ENCODE assay signal across 13 cellular contexts in genomic region chr10:2948127-2948854, GRCh38.
DNase-seq lines count a peak whose midpoint lies in the region; ATAC-seq, FAIRE-seq and TF ChIP-seq lines count a peak whose summit lies in the region.
"Had no signal": no experiment of that assay in that cellular context is flagged by ENCODE, and none has a peak within 500 bp of the region (broad histone marks: within the 10 kb centered on the region; RNA-seq: fewer than 3 reads in every experiment).

No MANE protein-coding gene starts in this region.

- peak overlapping the region; percentile 34; the same call in 1 of the 2 replicates for H3K4me3 ChIP-seq in GM12878

- no peak for TF ChIP-seq CTCF in GM12878 (IDR thresholded peaks at IDR 0.05 in 2 of 3, conservative IDR thresholded peaks at IDR 0.05 in 1 of 3; ENCODE audit: control insufficient read depth in 2 of 3, extremely low read depth in 1 of 3, insufficient read depth in 1 of 3, low read depth in 3 of 3, low read length in 3 of 3)

- peaks cover 1% of the 10 kb centered on the region; the same call in 1 of the 3 replicates for H3K9me3 ChIP-seq in GM12878 (replicated peaks; ENCODE audit: control insufficient read depth, insufficient read depth, low read length)

- H3K27ac ChIP-seq in GM12878 (ENCODE audit: control insufficient read depth, insufficient read depth): peak overlapping the region; percentile 76
- H3K27ac ChIP-seq: VCaP had no signal

- intact Hi-C loops in GM12878 (cut with micrococcal nuclease; ENCODE audit: unreplicated experiment): no loop called here

- no TSS peak for BruUV-seq in GM12878 (replicated peaks; lab: Mats Ljungman, UMichigan)

- no peak for TF ChIP-seq POLR2A in GM12878 (IDR thresholded peaks at IDR 0.05; ENCODE audit: low read depth, low read length)

- 0% methylated on average over 1 of the region's 1 CpG for WGBS in GM12878 (ENCODE audit: insufficient coverage, insufficient replicate concordance, low lambda C conversion rate, missing lambda C conversion rate)

- POLR2A ChIA-PET in GM12878 (lab: Charles Lee): interaction anchor here (0.7 to 1.4 kb wide), 2 partner anchors 37 to 88 kb away, joined by 3 read pairs; no protein-coding TSS in a partner anchor

- no peaks in the 10 kb centered on the region for H4K20me1 ChIP-seq in GM12878 (ENCODE audit: control insufficient read depth, insufficient read depth)

- peak; percentile 46 for ATAC-seq in activated CD8-positive, alpha-beta memory T cell treated with anti-CD3 and anti-CD28 coated beads, Interleukin-2, amount 10 ng/mL, durations not matched to agents 7 days and 5 days
- ATAC-seq in GM21515 (IDR thresholded peaks at IDR 0.05; ENCODE audit: unreplicated experiment) (peak; percentile 76), HG03097 (IDR thresholded peaks at IDR 0.05; ENCODE audit: low FRiP score, unreplicated experiment) (peak; percentile 75), GM12878 (peak; percentile 80)

- H3K27me3 Mint-ChIP-seq in activated CD8-positive, alpha-beta memory T cell treated with anti-CD3 and anti-CD28 coated beads, Interleukin-2, amount 10 ng/mL, durations not matched to agents 7 days and 5 days: peaks cover 39% of the 10 kb centered on the region

- DNase-seq in activated CD8-positive, alpha-beta memory T cell treated with anti-CD3 and anti-CD28 coated beads, Interleukin-2, amount 10 ng/mL, durations not matched to agents 7 days and 5 days: no peak
- DNase-seq in activated CD8-positive, alpha-beta memory T cell treated with anti-CD3 and anti-CD28 coated beads, Interleukin-2, amount 50 U/mL, for 4 hours: no peak
- DNase-seq in GM12878 (ENCODE audit: low read depth, low spot score) (peak; percentile 63), activated gamma-delta T cell (lab: John Stamatoyannopoulos, UW) (no peak), AG20443 (ENCODE audit: low spot score) (no peak), NCI-H526 treated with DMSO at 0.1 percent for 48 hours (lab: John Stamatoyannopoulos, UW) (no peak)
- DNase-seq: NCI-H1930; stimulated activated CD4-positive, alpha-beta T cell treated with anti-CD3 and anti-CD28 coated beads, Interleukin-4, amount 100 ng/mL, for 1 hour; trophoblast cell had no signal

- H2AFZ ChIP-seq in GM12878 (ENCODE audit: control insufficient read depth, low read depth, low read length): no peak overlapping the region

- TF ChIP-seq RAD21 in GM12878 (IDR thresholded peaks at IDR 0.05; ENCODE audit: insufficient read depth, low read depth, low read length): no peak

- no peak overlapping the region for H3K27ac Mint-ChIP-seq in activated CD8-positive, alpha-beta memory T cell treated with anti-CD3 and anti-CD28 coated beads, Interleukin-2, amount 10 ng/mL, durations not matched to agents 7 days and 5 days

- no peaks in the 10 kb centered on the region for H3K9me3 Mint-ChIP-seq in activated CD8-positive, alpha-beta memory T cell treated with anti-CD3 and anti-CD28 coated beads, Interleukin-2, amount 10 ng/mL, durations not matched to agents 7 days and 5 days (ENCODE audit: low read depth)

- H3K4me2 ChIP-seq in GM12878 (ENCODE audit: control insufficient read depth, insufficient read depth): peak overlapping the region; percentile 35; the same call in 1 of the 2 replicates

- no peak overlapping the region for H3K9ac ChIP-seq in GM12878 (ENCODE audit: control insufficient read depth, insufficient read depth, low read length)

- in situ Hi-C loops in GM12878 (cut with MboI): no loop called here

- no peak overlapping the region for H3K4me3 Mint-ChIP-seq in activated CD8-positive, alpha-beta memory T cell treated with anti-CD3 and anti-CD28 coated beads, Interleukin-2, amount 10 ng/mL, durations not matched to agents 7 days and 5 days

- SMC1A ChIA-PET in GM12878 (lab: Charles Lee; ENCODE audit: uncharacterized antibody, unreplicated experiment): interaction anchor here (0.7 to 1.8 kb wide), 9 partner anchors 11 to 1210 kb away, joined by 3 to 8 read pairs (median 4); no protein-coding TSS in a partner anchor

- H3K4me1 ChIP-seq in GM12878 (ENCODE audit: control insufficient read depth, insufficient read depth, low read length): peaks cover 24% of the 10 kb centered on the region

- no peaks in the 10 kb centered on the region for H3K36me3 Mint-ChIP-seq in activated CD8-positive, alpha-beta memory T cell treated with anti-CD3 and anti-CD28 coated beads, Interleukin-2, amount 10 ng/mL, durations not matched to agents 7 days and 5 days

- H3K27me3 ChIP-seq in GM12878 (replicated peaks in 1 of 2; ENCODE audit: control insufficient read depth in 2 of 2, insufficient read depth in 2 of 2, low read length in 1 of 2): no peaks in the 10 kb centered on the region

- CTCF ChIA-PET in activated CD8-positive, alpha-beta memory T cell treated with anti-CD3 and anti-CD28 coated beads, Interleukin-2, amount 10 ng/mL, durations not matched to agents 7 days and 5 days (lab: Charles Lee): no interaction called here
- CTCF ChIA-PET in GM12878 (lab: Yijun Ruan, JAX): interaction anchor here (0.6 to 3.9 kb wide), 5 partner anchors 20 to 156 kb away, joined by 3 to 20 read pairs (median 6); no protein-coding TSS in a partner anchor

- H3K36me3 ChIP-seq in GM12878 (ENCODE audit: control insufficient read depth in 2 of 2, insufficient read depth in 2 of 2, low read length in 1 of 2): no peaks in the 10 kb centered on the region

- peaks cover 23% of the 10 kb centered on the region for H3K4me1 Mint-ChIP-seq in activated CD8-positive, alpha-beta memory T cell treated with anti-CD3 and anti-CD28 coated beads, Interleukin-2, amount 10 ng/mL, durations not matched to agents 7 days and 5 days

- FAIRE-seq in GM12878 (lab: Jason Lieb, UNC): peak; percentile 65
- FAIRE-seq: keratinocyte had no signal

- H3K79me2 ChIP-seq in GM12878 (ENCODE audit: control insufficient read depth, insufficient read depth, low read length): no peaks in the 10 kb centered on the region

- RAD21 ChIA-PET in GM12878 (lab: Charles Lee; ENCODE audit: unreplicated experiment): interaction anchor here (1.1 to 1.3 kb wide), 4 partner anchors 30 to 1210 kb away, joined by 4 to 6 read pairs (median 4); no protein-coding TSS in a partner anchor

- peak; percentile 60 to 76; a peak in 3 of 4 replicates for TF ChIP-seq EP300 in GM12878 (IDR thresholded peaks at IDR 0.05; ENCODE audit: borderline replicate concordance in 1 of 2, control insufficient read depth in 1 of 2, low read depth in 2 of 2, low read length in 2 of 2)

TF ChIP-seq in GM12878, 131 proteins besides CTCF, POLR2A, EP300 and RAD21 (continues in another document):
- TF ChIP-seq CHD1 (IDR thresholded peaks at IDR 0.05; ENCODE audit: low read depth, low read length): no peak
- no peak; the same call in 1 of the 2 replicates for TF ChIP-seq JUND (IDR thresholded peaks at IDR 0.05; ENCODE audit: low read depth, low read length)
- TF ChIP-seq MYC (IDR thresholded peaks at IDR 0.05; ENCODE audit: insufficient read depth, insufficient read length, insufficient replicate concordance, low read length, severe bottlenecking): no peak
- no peak for TF ChIP-seq ETV6 (conservative IDR thresholded peaks at IDR 0.05 in 1 of 2, IDR thresholded peaks at IDR 0.05 in 1 of 2; ENCODE audit: borderline replicate concordance in 1 of 2, low read depth in 1 of 2)
- no peak for TF ChIP-seq CBX5 (IDR thresholded peaks at IDR 0.05; ENCODE audit: low read depth)
- TF ChIP-seq YY1 (IDR thresholded peaks at IDR 0.05; ENCODE audit: low read depth, low read length): peak; percentile 20; the same call in 1 of the 2 replicates
- TF ChIP-seq GATAD2B (conservative IDR thresholded peaks at IDR 0.05; ENCODE audit: low read depth): peak; percentile 44; the same call in 1 of the 2 replicates
- TF ChIP-seq RBBP5 (conservative IDR thresholded peaks at IDR 0.05): no peak
- TF ChIP-seq PRDM15 (CRISPR knock-in tag; IDR thresholded peaks at IDR 0.05): no peak
- TF ChIP-seq ATF2 (IDR thresholded peaks at IDR 0.05; ENCODE audit: low read length): peak; percentile 61
- peak; percentile 81; the same call in 1 of the 2 replicates for TF ChIP-seq BCL11A (IDR thresholded peaks at IDR 0.05; ENCODE audit: low read depth, low read length)
- TF ChIP-seq TCF12 (IDR thresholded peaks at IDR 0.05; ENCODE audit: low read depth, low read length): no peak
